In the genomic region with DNA sequence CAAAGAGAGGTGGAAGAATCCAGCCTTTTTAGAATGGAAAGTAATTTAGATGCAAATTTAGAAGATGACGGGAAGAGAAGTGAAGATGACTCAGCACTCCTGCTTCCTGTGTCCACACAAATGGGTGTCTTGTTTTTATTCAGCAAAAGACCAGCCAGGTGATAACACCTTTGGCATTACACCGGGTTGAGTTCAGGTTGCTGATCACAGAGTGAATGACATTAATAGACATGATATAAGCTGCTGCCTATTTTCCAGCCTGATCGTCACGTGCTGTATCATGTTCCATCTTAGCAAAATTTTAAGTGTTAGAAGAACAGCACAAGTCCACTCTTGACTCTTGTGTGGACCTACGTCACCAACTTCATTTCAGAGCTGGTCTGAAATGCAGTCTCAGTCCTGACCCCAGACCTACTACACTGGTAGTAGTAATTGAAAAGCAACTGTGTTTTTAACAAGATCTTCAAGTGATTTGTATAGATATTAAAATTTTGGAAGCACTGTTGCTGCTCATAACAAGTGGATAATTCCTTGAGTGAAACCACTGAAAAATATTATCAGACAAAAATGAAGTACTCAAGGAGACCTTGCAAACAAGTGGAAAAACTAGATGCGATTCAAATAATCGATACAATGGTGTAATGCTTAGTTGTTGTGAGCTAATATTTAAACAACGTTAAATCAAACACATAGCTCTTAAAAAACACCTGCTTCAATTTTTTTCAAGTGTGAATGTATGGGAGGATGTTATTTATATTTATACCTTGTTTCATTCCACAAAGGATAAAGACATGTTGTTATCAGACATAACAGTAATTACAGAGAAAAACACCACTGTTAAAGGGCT, we compare ENCODE assay signal across 15 cellular contexts.
DNase-seq lines count a peak whose midpoint lies in the region; ATAC-seq, FAIRE-seq and TF ChIP-seq lines count a peak whose summit lies in the region.
"Had no signal": no experiment of that assay in that cellular context is flagged by ENCODE, and none has a peak within 500 bp of the region (broad histone marks: within the 10 kb centered on the region; RNA-seq: fewer than 3 reads in every experiment).

No MANE protein-coding gene starts in this region.

- peak; percentile 74 for DNase-seq in GM23338 (ENCODE audit: low spot score)
- DNase-seq in NCI-H345 (lab: John Stamatoyannopoulos, UW) = peak; percentile 34
- no peak for DNase-seq in H1 (ENCODE audit: low read depth in 1 of 2, low spot score in 2 of 2)
- no peak for DNase-seq in SJCRH30
- no peak for DNase-seq in iPS-NIHi7 (ENCODE audit: extremely low spot score)
- DNase-seq: activated CD4-positive, alpha-beta T cell treated with anti-CD3 and anti-CD28 coated beads for 48 hours; activated T-cell treated with anti-CD3 and anti-CD28 coated beads, Interleukin-2, amount 50 U/mL, for 48 hours; HCEC 1CT; head of caudate nucleus; NCI-H524 treated with DMSO at 0.1 percent for 48 hours; substantia nigra; T-helper 9 cell had no signal

- H3K9me3 ChIP-seq in H1 (ENCODE audit: insufficient read depth in 2 of 2, low read depth in 1 of 2, low read length in 1 of 2) = no peaks in the 10 kb centered on the region
- no peaks in the 10 kb centered on the region for H3K9me3 ChIP-seq in neutrophil
- H3K9me3 ChIP-seq in SJCRH30 (replicated peaks) = 0 out of 2 replicates have a peak, but pooled peaks cover 2% of the 10 kb centered on the region
- H3K9me3 ChIP-seq: BLaER1 had no signal

- H3K36me3 ChIP-seq in GM23338 (ENCODE audit: insufficient read depth) (no peaks in the 10 kb centered on the region), H1 (ENCODE audit: control insufficient read depth in 2 of 4, insufficient read depth in 4 of 4, low read length in 3 of 4) (no peaks in the 10 kb centered on the region), neutrophil (no peaks in the 10 kb centered on the region), SJCRH30 (no peaks in the 10 kb centered on the region)
- H3K36me3 ChIP-seq: BLaER1 had no signal

- H2BK12ac ChIP-seq in H1 (ENCODE audit: low read depth, low read length) = peak overlapping the region; percentile 100

- peaks cover 36% of the 10 kb centered on the region for H3K4me1 Mint-ChIP-seq in GM23338

- no peaks in the 10 kb centered on the region for H3K79me1 ChIP-seq in H1 (ENCODE audit: low read depth, low read length)

- no peak for TF ChIP-seq RAD21 in H1 (IDR thresholded peaks at IDR 0.05 in 1 of 2, conservative IDR thresholded peaks at IDR 0.05 in 1 of 2; ENCODE audit: low read depth in 2 of 2, low read length in 2 of 2)

- no peak for TF ChIP-seq CTCF in GM23338 (conservative IDR thresholded peaks at IDR 0.05; ENCODE audit: low read depth in 2 of 2)
- no peak for TF ChIP-seq CTCF in H1 (IDR thresholded peaks at IDR 0.05; ENCODE audit: control extremely low read depth in 1 of 3, insufficient read depth in 1 of 3, low read depth in 1 of 3, low read length in 3 of 3)
- TF ChIP-seq CTCF in neutrophil (IDR thresholded peaks at IDR 0.05) = no peak

- no peaks in the 10 kb centered on the region for H3F3A ChIP-seq in GM23338 (replicated peaks; ENCODE audit: low read depth)

- H3K4me2 ChIP-seq in GM23338 (peak overlapping the region; percentile 8; the same call in 1 of the 2 replicates), H1 (ENCODE audit: insufficient read depth in 1 of 2, low read depth in 2 of 2, low read length in 2 of 2) (peak overlapping the region; percentile 31 to 44; a peak in 3 of 4 replicates)
- H3K4me2 ChIP-seq: BLaER1 had no signal

- H3K9ac ChIP-seq in H1 (replicated peaks in 1 of 4; ENCODE audit: extremely low read depth in 1 of 4, low read depth in 3 of 4, low read length in 3 of 4) = no peak overlapping the region
- H3K9ac ChIP-seq: BLaER1 had no signal

- no peak overlapping the region; the same call in 1 of the 2 replicates for H2BK15ac ChIP-seq in H1 (ENCODE audit: low read length)

- peak overlapping the region; percentile 97; the same call in 1 of the 2 replicates for H2BK20ac ChIP-seq in H1 (ENCODE audit: low read length)

- peak overlapping the region; percentile 89 for H3K27ac Mint-ChIP-seq in GM23338

- H3K4ac ChIP-seq in H1 (replicated peaks; ENCODE audit: insufficient read length, low read depth, low read length) = peak overlapping the region; percentile 73

- no peaks in the 10 kb centered on the region for H3K79me2 ChIP-seq in GM23338 (replicated peaks; ENCODE audit: insufficient read depth)
- H3K79me2 ChIP-seq in H1 (ENCODE audit: control insufficient read depth in 1 of 2, insufficient read depth in 2 of 2, low read length in 2 of 2) = no peaks in the 10 kb centered on the region

- H3K27ac ChIP-seq in GM23338 (ENCODE audit: low read depth) (peak overlapping the region; percentile 48; the same call in 1 of the 2 replicates), H1 (ENCODE audit: low read depth, low read length) (peak overlapping the region; percentile 13; the same call in 1 of the 2 replicates), neutrophil (peak overlapping the region; percentile 32), SJCRH30 (no peak overlapping the region)
- H3K27ac ChIP-seq: BLaER1 had no signal

- no peak overlapping the region for H4K8ac ChIP-seq in H1 (ENCODE audit: extremely low read depth, insufficient read depth, low read length)

- peak overlapping the region; percentile 96 for H2BK120ac ChIP-seq in H1 (replicated peaks; ENCODE audit: low read depth, low read length)

- peak overlapping the region; percentile 2 for H4K5ac ChIP-seq in H1 (ENCODE audit: insufficient read length, low read depth, low read length)

- peak overlapping the region; percentile 99 for H4K91ac ChIP-seq in H1 (replicated peaks; ENCODE audit: insufficient read length, low read length)

- H3K23ac ChIP-seq in H1 (ENCODE audit: insufficient read length) = no peak overlapping the region

- FAIRE-seq in H1 (lab: Jason Lieb, UNC) = no peak

- no peaks in the 10 kb centered on the region for H3K27me3 ChIP-seq in GM23338 (ENCODE audit: insufficient read depth)
- no peaks in the 10 kb centered on the region for H3K27me3 ChIP-seq in H1 (replicated peaks in 1 of 4; ENCODE audit: control insufficient read depth in 3 of 4, extremely low read depth in 1 of 4, insufficient read depth in 3 of 4, low read length in 3 of 4)
- no peaks in the 10 kb centered on the region for H3K27me3 ChIP-seq in neutrophil
- no peaks in the 10 kb centered on the region for H3K27me3 ChIP-seq in SJCRH30
- H3K27me3 ChIP-seq: BLaER1 had no signal

- POLR2A ChIA-PET in H1 (lab: Charles Lee; ENCODE audit: partially characterized antibody) = interaction anchor here (1.0 kb wide), 1 partner anchor 9 kb away, joined by 5 read pairs; no protein-coding TSS in a partner anchor

- ATAC-seq in GM23338 = peak; percentile 48
- ATAC-seq in HG03354 (IDR thresholded peaks at IDR 0.05; ENCODE audit: poor library complexity, severe bottlenecking, unreplicated experiment) = no peak

- H3K36me3 Mint-ChIP-seq in GM23338 (ENCODE audit: low read depth) = no peaks in the 10 kb centered on the region

- H3K4me3 ChIP-seq in GM23338 = no peak overlapping the region
- no peak overlapping the region for H3K4me3 ChIP-seq in H1 (ENCODE audit: extremely low read depth in 1 of 4, insufficient read depth in 2 of 4, low read depth in 3 of 4, low read length in 4 of 4)
- H3K4me3 ChIP-seq in neutrophil (ENCODE audit: low read depth in 1 of 2, low read length in 1 of 2) = peak overlapping the region in 1 of 2 experiments; percentile 16
- H3K4me3 ChIP-seq in SJCRH30 = no peak overlapping the region
- H3K4me3 ChIP-seq: BLaER1 had no signal

- CTCF ChIA-PET in H1 (lab: Charles Lee; ENCODE audit: partially characterized antibody) = interaction anchor here (0.7 to 1.5 kb wide), 4 partner anchors 39 to 222 kb away, joined by 3 read pairs; no protein-coding TSS in a partner anchor

- no peak overlapping the region for H3K56ac ChIP-seq in H1 (replicated peaks; ENCODE audit: insufficient read length, low read depth, low read length)

- H2AK5ac ChIP-seq in H1 (ENCODE audit: low read depth, low read length) = peak overlapping the region; percentile 98

- TF ChIP-seq EP300 in H1 (IDR thresholded peaks at IDR 0.05; ENCODE audit: borderline replicate concordance in 1 of 2, low read depth in 2 of 2, low read length in 2 of 2) = no peak

- H3K27me3 Mint-ChIP-seq in GM23338 (ENCODE audit: insufficient read depth, low read depth, poor library complexity) = peaks cover 4% of the 10 kb centered on the region

- H3K4me1 ChIP-seq in GM23338 (ENCODE audit: insufficient read depth) (peaks cover 28% of the 10 kb centered on the region), H1 (replicated peaks in 1 of 4; ENCODE audit: control insufficient read depth in 3 of 4, insufficient read depth in 4 of 4, low read length in 3 of 4) (peaks cover 5 to 15% (median 12%) of the 10 kb centered on the region in 4 experiments; a peak in 5 of 7 replicates), neutrophil (ENCODE audit: control insufficient read depth in 1 of 2, insufficient read depth in 1 of 2, low read depth in 1 of 2, low read length in 1 of 2) (peaks cover 25 to 26% of the 10 kb centered on the region in 2 experiments), SJCRH30 (no peaks in the 10 kb centered on the region)
- H3K4me1 ChIP-seq: BLaER1 had no signal

- no peaks in the 10 kb centered on the region; the same call in 1 of the 2 replicates for H3K23me2 ChIP-seq in H1 (ENCODE audit: low read depth, low read length)

- H4K20me1 ChIP-seq in GM23338 (replicated peaks; ENCODE audit: insufficient read depth) (no peaks in the 10 kb centered on the region), H1 (replicated peaks in 1 of 2; ENCODE audit: control insufficient read depth in 1 of 2, insufficient read depth in 2 of 2, low read length in 2 of 2) (no peaks in the 10 kb centered on the region)
- H4K20me1 ChIP-seq: BLaER1 had no signal

- peaks cover 15% of the 10 kb centered on the region for H3K9me2 ChIP-seq in GM23338 (ENCODE audit: insufficient read depth)

- peak overlapping the region; percentile 29 for H3K18ac ChIP-seq in H1 (ENCODE audit: extremely low read depth, low read length)

- no peak for TF ChIP-seq POLR2A in H1 (IDR thresholded peaks at IDR 0.05; ENCODE audit: control extremely low read depth in 1 of 2, low read depth in 2 of 2, low read length in 2 of 2)

- H3K14ac ChIP-seq in H1 (ENCODE audit: insufficient read length) = no peak overlapping the region

- H2AFZ ChIP-seq in GM23338 = no peak overlapping the region
- H2AFZ ChIP-seq in H1 (ENCODE audit: low read length) = no peak overlapping the region

- no peaks in the 10 kb centered on the region; the same call in 2 of the 3 replicates for H3K9me3 Mint-ChIP-seq in GM23338

- H2BK5ac ChIP-seq in H1 (ENCODE audit: low read depth, low read length) = peak overlapping the region; percentile 93

- H3K4me3 Mint-ChIP-seq in GM23338 = no peak overlapping the region

- 80% methylated on average over 8 of the region's 8 CpGs; no CpG with 5 or more reads in 1 of the 2 experiments for WGBS in H1 (ENCODE audit: extremely low coverage in 1 of 2, insufficient coverage in 1 of 2, insufficient read length in 1 of 2, insufficient replicate concordance in 2 of 2, low coverage in 1 of 2, low lambda C conversion rate in 2 of 2, missing lambda C conversion rate in 1 of 2), 2 experiments

TF ChIP-seq in GM23338, 12 proteins besides CTCF, POLR2A, EP300 and RAD21 (continues in another document):
- TF ChIP-seq ZNF114 (CRISPR knock-in tag; IDR thresholded peaks at IDR 0.05) = no peak

TF ChIP-seq in H1, 55 proteins besides CTCF, POLR2A, EP300 and RAD21 (continues in another document):
- no peak for TF ChIP-seq ASH2L (IDR thresholded peaks at IDR 0.05; ENCODE audit: low read length)
- no peak for TF ChIP-seq SIRT6 (IDR thresholded peaks at IDR 0.05; ENCODE audit: low read length)
- no peak for TF ChIP-seq NRF1 (IDR thresholded peaks at IDR 0.05; ENCODE audit: low read depth, low read length)

Comparison
In these comparisons a context has a peak if more than half of its experiments do, and no peak if none do; other contexts are left out.
1. DNase-seq: peak in GM23338 (single experiment) and NCI-H345 (single experiment); none in H1 (0 of 2), SJCRH30 (0 of 2) and iPS-NIHi7 (single experiment).